Comparison of ENCODE assay signal across 1 cellular context in the genomic region with DNA sequence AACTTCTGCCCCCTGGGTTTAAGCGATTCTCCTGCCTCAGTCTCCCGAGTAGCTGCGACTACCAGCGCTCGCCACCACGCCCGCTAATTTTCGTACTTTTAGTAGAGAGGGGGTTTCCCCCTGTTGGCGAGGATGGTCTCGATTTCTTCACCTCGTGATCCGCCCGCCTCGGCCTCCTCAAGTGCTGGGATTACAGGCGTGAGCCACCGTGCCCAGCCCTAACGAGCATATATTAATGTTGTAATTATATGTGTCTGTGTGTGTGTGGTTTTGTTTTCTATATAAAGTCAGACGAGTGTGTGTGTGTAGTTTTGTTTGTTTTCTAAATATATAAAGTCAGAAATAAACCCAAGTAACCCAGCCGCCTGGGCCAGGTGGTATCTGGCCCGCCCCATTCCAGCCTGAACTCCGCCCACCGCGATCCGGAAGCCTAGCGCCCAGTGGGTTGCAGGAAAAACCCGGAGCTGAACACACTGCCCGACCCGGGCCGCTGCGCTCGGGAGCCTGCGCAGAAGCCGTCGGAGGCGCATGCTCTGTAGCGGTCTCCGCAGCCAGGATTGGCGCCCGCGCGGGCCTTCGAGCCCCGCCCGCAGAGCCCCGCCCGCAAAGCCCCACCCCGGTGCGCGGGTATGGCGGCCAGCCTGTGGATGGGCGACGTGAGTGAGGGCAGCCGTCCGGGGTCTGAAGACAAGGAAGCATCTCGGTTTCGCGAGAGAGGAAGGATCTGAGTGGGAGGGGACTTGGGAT.
TF ChIP-seq lines count a peak whose summit lies in the region.

TRNAU1AP (plus strand) TSS at position 604 of the 747 bp plus-strand sequence; CDS start at position 630, 26 bp downstream.

TF ChIP-seq in K562, 482 proteins besides CTCF, POLR2A, EP300 and RAD21 (continued from another document and continues in another):
- TF ChIP-seq, protein P1, sequence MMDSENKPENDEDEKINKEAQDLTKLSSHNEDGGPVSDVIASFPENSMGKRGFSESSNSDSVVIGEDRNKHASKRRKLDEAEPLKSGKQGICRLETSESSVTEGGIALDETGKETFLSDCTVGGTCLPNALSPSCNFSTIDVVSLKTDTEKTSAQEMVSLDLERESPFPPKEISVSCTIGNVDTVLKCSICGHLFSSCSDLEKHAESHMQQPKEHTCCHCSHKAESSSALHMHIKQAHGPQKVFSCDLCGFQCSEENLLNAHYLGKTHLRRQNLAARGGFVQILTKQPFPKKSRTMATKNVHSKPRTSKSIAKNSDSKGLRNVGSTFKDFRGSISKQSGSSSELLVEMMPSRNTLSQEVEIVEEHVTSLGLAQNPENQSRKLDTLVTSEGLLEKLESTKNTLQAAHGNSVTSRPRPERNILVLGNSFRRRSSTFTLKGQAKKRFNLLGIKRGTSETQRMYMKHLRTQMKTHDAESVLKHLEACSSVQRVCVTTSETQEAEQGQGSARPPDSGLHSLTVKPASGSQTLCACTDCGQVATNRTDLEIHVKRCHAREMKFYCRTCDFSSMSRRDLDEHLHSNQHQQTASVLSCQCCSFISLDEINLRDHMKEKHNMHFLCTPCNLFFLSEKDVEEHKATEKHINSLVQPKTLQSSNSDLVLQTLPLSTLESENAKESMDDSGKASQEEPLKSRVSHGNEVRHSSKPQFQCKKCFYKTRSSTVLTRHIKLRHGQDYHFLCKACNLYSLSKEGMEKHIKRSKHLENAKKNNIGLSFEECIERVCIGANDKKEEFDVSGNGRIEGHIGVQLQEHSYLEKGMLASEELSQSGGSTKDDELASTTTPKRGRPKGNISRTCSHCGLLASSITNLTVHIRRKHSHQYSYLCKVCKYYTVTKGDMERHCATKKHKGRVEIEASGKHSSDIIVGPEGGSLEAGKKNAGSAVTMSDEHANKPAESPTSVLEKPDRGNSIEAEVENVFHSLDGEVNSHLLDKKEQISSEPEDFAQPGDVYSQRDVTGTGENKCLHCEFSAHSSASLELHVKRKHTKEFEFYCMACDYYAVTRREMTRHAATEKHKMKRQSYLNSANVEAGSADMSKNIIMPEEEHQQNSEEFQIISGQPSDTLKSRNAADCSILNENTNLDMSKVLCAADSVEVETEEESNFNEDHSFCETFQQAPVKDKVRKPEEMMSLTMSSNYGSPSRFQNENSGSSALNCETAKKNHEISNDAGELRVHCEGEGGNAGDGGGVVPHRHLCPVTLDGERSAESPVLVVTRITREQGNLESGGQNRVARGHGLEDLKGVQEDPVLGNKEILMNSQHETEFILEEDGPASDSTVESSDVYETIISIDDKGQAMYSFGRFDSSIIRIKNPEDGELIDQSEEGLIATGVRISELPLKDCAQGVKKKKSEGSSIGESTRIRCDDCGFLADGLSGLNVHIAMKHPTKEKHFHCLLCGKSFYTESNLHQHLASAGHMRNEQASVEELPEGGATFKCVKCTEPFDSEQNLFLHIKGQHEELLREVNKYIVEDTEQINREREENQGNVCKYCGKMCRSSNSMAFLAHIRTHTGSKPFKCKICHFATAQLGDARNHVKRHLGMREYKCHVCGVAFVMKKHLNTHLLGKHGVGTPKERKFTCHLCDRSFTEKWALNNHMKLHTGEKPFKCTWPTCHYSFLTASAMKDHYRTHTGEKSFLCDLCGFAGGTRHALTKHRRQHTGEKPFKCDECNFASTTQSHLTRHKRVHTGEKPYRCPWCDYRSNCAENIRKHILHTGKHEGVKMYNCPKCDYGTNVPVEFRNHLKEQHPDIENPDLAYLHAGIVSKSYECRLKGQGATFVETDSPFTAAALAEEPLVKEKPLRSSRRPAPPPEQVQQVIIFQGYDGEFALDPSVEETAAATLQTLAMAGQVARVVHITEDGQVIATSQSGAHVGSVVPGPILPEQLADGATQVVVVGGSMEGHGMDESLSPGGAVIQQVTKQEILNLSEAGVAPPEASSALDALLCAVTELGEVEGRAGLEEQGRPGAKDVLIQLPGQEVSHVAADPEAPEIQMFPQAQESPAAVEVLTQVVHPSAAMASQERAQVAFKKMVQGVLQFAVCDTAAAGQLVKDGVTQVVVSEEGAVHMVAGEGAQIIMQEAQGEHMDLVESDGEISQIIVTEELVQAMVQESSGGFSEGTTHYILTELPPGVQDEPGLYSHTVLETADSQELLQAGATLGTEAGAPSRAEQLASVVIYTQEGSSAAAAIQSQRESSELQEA (IDR thresholded peaks at IDR 0.05; ENCODE audit: low read depth), result no peak
- TF ChIP-seq ZBTB8A (IDR thresholded peaks at IDR 0.05; ENCODE audit: partially characterized antibody) (no peak), PYGO2 (tag; IDR thresholded peaks at IDR 0.05) (0 out of 2 replicates have a peak, but pooled peaks have one; percentile 78), RBM34 (IDR thresholded peaks at IDR 0.05; ENCODE audit: borderline replicate concordance, insufficient read depth, low read length) (no peak), LARP7 (IDR thresholded peaks at IDR 0.05) (peak; percentile 39; the same call in 1 of the 2 replicates), MECOM (CRISPR knock-in tag; IDR thresholded peaks at IDR 0.05) (peak; percentile 75), FOS (IDR thresholded peaks at IDR 0.05; ENCODE audit: extremely low read depth, insufficient read length) (no peak), ZNF583 (CRISPR knock-in tag; IDR thresholded peaks at IDR 0.05) (peak; percentile 50; the same call in 1 of the 2 replicates), BCOR (IDR thresholded peaks at IDR 0.05) (peak; percentile 24), HOXB6 (CRISPR knock-in tag; IDR thresholded peaks at IDR 0.05; ENCODE audit: borderline replicate concordance) (no peak), EZH2 (IDR thresholded peaks at IDR 0.05; ENCODE audit: borderline replicate concordance, low read depth, low read length) (no peak), SIN3A (IDR thresholded peaks at IDR 0.05; ENCODE audit: borderline replicate concordance in 2 of 2, control insufficient read depth in 1 of 2, low read depth in 2 of 2, low read length in 2 of 2) (peak in 1 of 2 experiments; percentile 93; a peak in 3 of 4 replicates), XRCC5 (IDR thresholded peaks at IDR 0.05; ENCODE audit: low read depth, low read length) (peak; percentile 99), SMARCB1 (IDR thresholded peaks at IDR 0.05; ENCODE audit: insufficient read length, low read depth) (no peak), NRF1 (conservative IDR thresholded peaks at IDR 0.05 in 1 of 2, IDR thresholded peaks at IDR 0.05 in 1 of 2) (peak; percentile 98), E2F6 (IDR thresholded peaks at IDR 0.05; ENCODE audit: borderline replicate concordance in 1 of 2, extremely low read depth in 1 of 2, insufficient read depth in 1 of 2, insufficient read length in 1 of 2, low read depth in 1 of 2, low read length in 1 of 2, poor library complexity in 1 of 2, severe bottlenecking in 1 of 2) (peak; percentile 7 to 79), HMG20A (CRISPR knock-in tag; conservative IDR thresholded peaks at IDR 0.05) (no peak), SAP30 (IDR thresholded peaks at IDR 0.05; ENCODE audit: borderline replicate concordance, insufficient read depth, low read depth, low read length, poor library complexity, severe bottlenecking) (no peak), TAF15 (IDR thresholded peaks at IDR 0.05; ENCODE audit: low read depth, low read length) (no peak), PCBP2 (IDR thresholded peaks at IDR 0.05; ENCODE audit: low read depth, low read length, poor library complexity, severe bottlenecking) (no peak), TCF3 (CRISPR knock-in tag; IDR thresholded peaks at IDR 0.05) (peak; percentile 22), ZNF3 (CRISPR knock-in tag; IDR thresholded peaks at IDR 0.05) (no peak), MTA1 (IDR thresholded peaks at IDR 0.05; ENCODE audit: borderline replicate concordance) (no peak), CBFA2T3 (IDR thresholded peaks at IDR 0.05) (no peak), NONO (IDR thresholded peaks at IDR 0.05; ENCODE audit: low read depth in 2 of 2, low read length in 1 of 2) (peak in 1 of 2 experiments; percentile 85; a peak in 2 of 4 replicates), ATF7 (IDR thresholded peaks at IDR 0.05) (peak; percentile 81), CBX2 (IDR thresholded peaks at IDR 0.05; ENCODE audit: insufficient read depth, low read length, poor library complexity, severe bottlenecking) (no peak)
- TF ChIP-seq, protein P2, sequence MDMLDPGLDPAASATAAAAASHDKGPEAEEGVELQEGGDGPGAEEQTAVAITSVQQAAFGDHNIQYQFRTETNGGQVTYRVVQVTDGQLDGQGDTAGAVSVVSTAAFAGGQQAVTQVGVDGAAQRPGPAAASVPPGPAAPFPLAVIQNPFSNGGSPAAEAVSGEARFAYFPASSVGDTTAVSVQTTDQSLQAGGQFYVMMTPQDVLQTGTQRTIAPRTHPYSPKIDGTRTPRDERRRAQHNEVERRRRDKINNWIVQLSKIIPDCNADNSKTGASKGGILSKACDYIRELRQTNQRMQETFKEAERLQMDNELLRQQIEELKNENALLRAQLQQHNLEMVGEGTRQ (CRISPR knock-in tag; IDR thresholded peaks at IDR 0.05), result no peak
- TF ChIP-seq, protein P3, sequence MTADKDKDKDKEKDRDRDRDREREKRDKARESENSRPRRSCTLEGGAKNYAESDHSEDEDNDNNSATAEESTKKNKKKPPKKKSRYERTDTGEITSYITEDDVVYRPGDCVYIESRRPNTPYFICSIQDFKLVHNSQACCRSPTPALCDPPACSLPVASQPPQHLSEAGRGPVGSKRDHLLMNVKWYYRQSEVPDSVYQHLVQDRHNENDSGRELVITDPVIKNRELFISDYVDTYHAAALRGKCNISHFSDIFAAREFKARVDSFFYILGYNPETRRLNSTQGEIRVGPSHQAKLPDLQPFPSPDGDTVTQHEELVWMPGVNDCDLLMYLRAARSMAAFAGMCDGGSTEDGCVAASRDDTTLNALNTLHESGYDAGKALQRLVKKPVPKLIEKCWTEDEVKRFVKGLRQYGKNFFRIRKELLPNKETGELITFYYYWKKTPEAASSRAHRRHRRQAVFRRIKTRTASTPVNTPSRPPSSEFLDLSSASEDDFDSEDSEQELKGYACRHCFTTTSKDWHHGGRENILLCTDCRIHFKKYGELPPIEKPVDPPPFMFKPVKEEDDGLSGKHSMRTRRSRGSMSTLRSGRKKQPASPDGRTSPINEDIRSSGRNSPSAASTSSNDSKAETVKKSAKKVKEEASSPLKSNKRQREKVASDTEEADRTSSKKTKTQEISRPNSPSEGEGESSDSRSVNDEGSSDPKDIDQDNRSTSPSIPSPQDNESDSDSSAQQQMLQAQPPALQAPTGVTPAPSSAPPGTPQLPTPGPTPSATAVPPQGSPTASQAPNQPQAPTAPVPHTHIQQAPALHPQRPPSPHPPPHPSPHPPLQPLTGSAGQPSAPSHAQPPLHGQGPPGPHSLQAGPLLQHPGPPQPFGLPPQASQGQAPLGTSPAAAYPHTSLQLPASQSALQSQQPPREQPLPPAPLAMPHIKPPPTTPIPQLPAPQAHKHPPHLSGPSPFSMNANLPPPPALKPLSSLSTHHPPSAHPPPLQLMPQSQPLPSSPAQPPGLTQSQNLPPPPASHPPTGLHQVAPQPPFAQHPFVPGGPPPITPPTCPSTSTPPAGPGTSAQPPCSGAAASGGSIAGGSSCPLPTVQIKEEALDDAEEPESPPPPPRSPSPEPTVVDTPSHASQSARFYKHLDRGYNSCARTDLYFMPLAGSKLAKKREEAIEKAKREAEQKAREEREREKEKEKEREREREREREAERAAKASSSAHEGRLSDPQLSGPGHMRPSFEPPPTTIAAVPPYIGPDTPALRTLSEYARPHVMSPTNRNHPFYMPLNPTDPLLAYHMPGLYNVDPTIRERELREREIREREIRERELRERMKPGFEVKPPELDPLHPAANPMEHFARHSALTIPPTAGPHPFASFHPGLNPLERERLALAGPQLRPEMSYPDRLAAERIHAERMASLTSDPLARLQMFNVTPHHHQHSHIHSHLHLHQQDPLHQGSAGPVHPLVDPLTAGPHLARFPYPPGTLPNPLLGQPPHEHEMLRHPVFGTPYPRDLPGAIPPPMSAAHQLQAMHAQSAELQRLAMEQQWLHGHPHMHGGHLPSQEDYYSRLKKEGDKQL (CRISPR knock-in tag; IDR thresholded peaks at IDR 0.05; ENCODE audit: borderline replicate concordance), result no peak
- TF ChIP-seq, protein P4, sequence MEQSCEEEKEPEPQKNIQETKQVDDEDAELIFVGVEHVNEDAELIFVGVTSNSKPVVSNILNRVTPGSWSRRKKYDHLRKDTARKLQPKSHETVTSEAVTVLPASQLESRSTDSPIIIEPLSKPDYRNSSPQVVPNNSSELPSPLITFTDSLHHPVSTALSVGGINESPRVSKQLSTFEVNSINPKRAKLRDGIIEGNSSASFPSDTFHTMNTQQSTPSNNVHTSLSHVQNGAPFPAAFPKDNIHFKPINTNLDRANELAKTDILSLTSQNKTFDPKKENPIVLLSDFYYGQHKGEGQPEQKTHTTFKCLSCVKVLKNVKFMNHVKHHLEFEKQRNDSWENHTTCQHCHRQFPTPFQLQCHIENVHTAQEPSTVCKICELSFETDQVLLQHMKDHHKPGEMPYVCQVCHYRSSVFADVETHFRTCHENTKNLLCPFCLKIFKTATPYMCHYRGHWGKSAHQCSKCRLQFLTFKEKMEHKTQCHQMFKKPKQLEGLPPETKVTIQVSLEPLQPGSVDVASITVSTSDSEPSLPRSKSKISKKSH (CRISPR knock-in tag; IDR thresholded peaks at IDR 0.05), result no peak
- TF ChIP-seq, protein P5, sequence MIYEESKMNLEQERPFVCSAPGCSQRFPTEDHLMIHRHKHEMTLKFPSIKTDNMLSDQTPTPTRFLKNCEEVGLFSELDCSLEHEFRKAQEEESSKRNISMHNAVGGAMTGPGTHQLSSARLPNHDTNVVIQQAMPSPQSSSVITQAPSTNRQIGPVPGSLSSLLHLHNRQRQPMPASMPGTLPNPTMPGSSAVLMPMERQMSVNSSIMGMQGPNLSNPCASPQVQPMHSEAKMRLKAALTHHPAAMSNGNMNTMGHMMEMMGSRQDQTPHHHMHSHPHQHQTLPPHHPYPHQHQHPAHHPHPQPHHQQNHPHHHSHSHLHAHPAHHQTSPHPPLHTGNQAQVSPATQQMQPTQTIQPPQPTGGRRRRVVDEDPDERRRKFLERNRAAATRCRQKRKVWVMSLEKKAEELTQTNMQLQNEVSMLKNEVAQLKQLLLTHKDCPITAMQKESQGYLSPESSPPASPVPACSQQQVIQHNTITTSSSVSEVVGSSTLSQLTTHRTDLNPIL (CRISPR knock-in tag; IDR thresholded peaks at IDR 0.05), result no peak
